In the genomic region with DNA sequence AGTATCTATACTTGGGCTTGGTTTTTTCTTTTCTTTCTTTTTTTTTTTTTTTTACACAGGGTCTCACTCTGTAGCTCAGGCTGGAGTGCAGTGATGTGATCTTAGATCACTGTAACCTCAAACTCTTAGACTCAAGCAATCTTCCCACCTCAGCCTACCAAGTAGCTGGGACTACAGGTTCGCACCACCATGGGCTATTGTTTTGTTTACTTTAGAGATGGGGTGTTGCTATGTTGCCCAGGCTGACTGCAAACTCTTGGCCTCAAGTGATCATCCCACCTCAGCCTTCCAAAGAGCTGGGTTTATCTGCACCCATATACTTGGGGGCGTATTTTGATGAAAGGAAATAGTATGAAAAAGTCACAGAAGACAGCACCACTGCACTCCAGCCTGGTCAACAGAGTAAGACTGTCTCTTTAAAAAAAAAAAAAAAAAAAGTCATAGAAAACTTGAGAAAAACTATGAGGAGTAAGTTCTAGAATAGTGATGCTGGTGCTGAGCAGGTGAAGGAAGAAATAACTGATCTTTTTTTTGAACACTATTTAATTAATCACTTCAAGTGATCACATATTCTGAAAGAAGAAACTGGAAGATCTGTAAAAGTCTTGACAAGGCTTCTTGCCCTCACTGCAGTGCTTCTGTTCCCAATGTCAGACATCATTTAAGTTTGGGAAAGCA, we compare ENCODE assay signal across 13 cellular contexts. TPM values are rescaled to one million over a fixed set of nuclear protein-coding genes. Genes with fewer than 3 reads are reported as not detected.
DNase-seq lines count a peak whose midpoint lies in the region; ATAC-seq and TF ChIP-seq lines count a peak whose summit lies in the region.
"Had no signal": no experiment of that assay in that cellular context is flagged by ENCODE, and none has a peak within 500 bp of the region (broad histone marks: within the 10 kb centered on the region; RNA-seq: fewer than 3 reads in every experiment).

No MANE protein-coding gene starts in this region.

- H3K36me3 Mint-ChIP-seq in activated T-cell treated with anti-CD3 and anti-CD28 coated beads, Interleukin-2, amount 50 U/mL, for 72 hours (ENCODE audit: insufficient read depth in 2 of 2): peaks cover 1 to 5% of the 10 kb centered on the region in 2 donors

- H3K27me3 Mint-ChIP-seq in activated T-cell treated with anti-CD3 and anti-CD28 coated beads, Interleukin-2, amount 50 U/mL, for 72 hours (ENCODE audit: low read depth): no peaks in the 10 kb centered on the region

- intact Hi-C loops in vagina (cut with DNase I): loop anchor here (2.0 kb wide), 1 partner anchor 60 kb away; the partner anchor contains the start of gene TARBP2

- peak overlapping the region; percentile 82 for H3K9ac ChIP-seq in skeletal muscle satellite cell (ENCODE audit: low read depth, low read length)

- no peaks in the 10 kb centered on the region for H3K36me3 ChIP-seq in RWPE2 (ENCODE audit: low read depth)
- H3K36me3 ChIP-seq in skeletal muscle satellite cell (ENCODE audit: insufficient read depth, low read length): no peaks in the 10 kb centered on the region
- no peaks in the 10 kb centered on the region for H3K36me3 ChIP-seq in vagina

- ATAC-seq in activated T-cell treated with anti-CD3 and anti-CD28 coated beads, Interleukin-2, amount 50 U/mL, for 72 hours (replicated peaks in 1 of 2): peak; percentile 66 to 68
- no peak; the same call in 2 of the 3 replicates for ATAC-seq in RWPE2 (ENCODE audit: low read depth)
- no peak for ATAC-seq in GM18858 (IDR thresholded peaks at IDR 0.05; ENCODE audit: unreplicated experiment)

- peaks cover 61% of the 10 kb centered on the region for H3K4me1 Mint-ChIP-seq in activated T-cell treated with anti-CD3 and anti-CD28 coated beads, Interleukin-2, amount 50 U/mL, for 72 hours (ENCODE audit: low read depth)

- peaks cover 0 to 3% of the 10 kb centered on the region in 2 donors for H3K9me3 Mint-ChIP-seq in activated T-cell treated with anti-CD3 and anti-CD28 coated beads, Interleukin-2, amount 50 U/mL, for 72 hours

- H3K4me1 ChIP-seq in RWPE2 (ENCODE audit: insufficient read depth, poor library complexity, severe bottlenecking) (peaks cover 37% of the 10 kb centered on the region), skeletal muscle satellite cell (ENCODE audit: control insufficient read depth, insufficient read depth, low read length) (peaks cover 42% of the 10 kb centered on the region), vagina (peaks cover 44% of the 10 kb centered on the region)

- peak overlapping the region; percentile 60 for H3K4me2 ChIP-seq in skeletal muscle satellite cell (ENCODE audit: low read length)

- no peak for TF ChIP-seq POLR2A in vagina (IDR thresholded peaks at IDR 0.05)

- DNase-seq in activated T-cell treated with anti-CD3 and anti-CD28 coated beads, Interleukin-2, amount 50 U/mL, for 72 hours: peak in 1 of 2 donors; percentile 8
- no peak for DNase-seq in activated T-cell treated with anti-CD3 and anti-CD28 coated beads for 4 hours
- DNase-seq in RWPE2 (ENCODE audit: low spot score): no peak
- DNase-seq in choroid plexus epithelial cell (ENCODE audit: low read depth): peak; percentile 22
- DNase-seq in vagina (ENCODE audit: extremely low spot score in 2 of 2): no peak
- no peak for DNase-seq in SIG-M5 treated with dmso at 0.1 percent for 504 hours (lab: John Stamatoyannopoulos, UW; ENCODE audit: unreplicated experiment)
- DNase-seq: cortex of kidney, DND-41, NCI-H2171, OCI-M1 had no signal

- TF ChIP-seq CTCF in RWPE2 (IDR thresholded peaks at IDR 0.05; ENCODE audit: poor library complexity, severe bottlenecking) (no peak), choroid plexus epithelial cell (conservative IDR thresholded peaks at IDR 0.05; ENCODE audit: low read depth, low read length) (no peak), vagina (IDR thresholded peaks at IDR 0.05) (no peak)

- H3K27ac Mint-ChIP-seq in activated T-cell treated with anti-CD3 and anti-CD28 coated beads, Interleukin-2, amount 50 U/mL, for 72 hours: peak overlapping the region; percentile 76

- H3K9me3 ChIP-seq in RWPE2 (ENCODE audit: severe bottlenecking) (no peaks in the 10 kb centered on the region), skeletal muscle satellite cell (replicated peaks; ENCODE audit: low read length) (no peaks in the 10 kb centered on the region), vagina (no peaks in the 10 kb centered on the region)

- H3K4me3 ChIP-seq in RWPE2 (ENCODE audit: severe bottlenecking) (no peak overlapping the region), choroid plexus epithelial cell (ENCODE audit: low read depth, low read length) (no peak overlapping the region), skeletal muscle satellite cell (ENCODE audit: low read length) (peak overlapping the region; percentile 17), vagina (no peak overlapping the region)

- H3K4me3 Mint-ChIP-seq in activated T-cell treated with anti-CD3 and anti-CD28 coated beads, Interleukin-2, amount 50 U/mL, for 72 hours: peak overlapping the region; percentile 56 to 62

- H3K27me3 ChIP-seq in RWPE2 (ENCODE audit: insufficient read depth, poor library complexity, severe bottlenecking) (no peaks in the 10 kb centered on the region), skeletal muscle satellite cell (ENCODE audit: control insufficient read depth, insufficient read depth, low read length) (no peaks in the 10 kb centered on the region), vagina (no peaks in the 10 kb centered on the region)

- H3K27ac ChIP-seq in RWPE2 (ENCODE audit: poor library complexity, severe bottlenecking): peak overlapping the region; percentile 89
- H3K27ac ChIP-seq in vagina: no peak overlapping the region

RNA-seq across cellular contexts. Expression of gene NPFF, which starts 53.8 kb away (rescaled TPM):
- total RNA-seq in activated T-cell treated with anti-CD3 and anti-CD28 coated beads, Interleukin-2, amount 50 U/mL, for 72 hours: 1 to 10 TPM in 1 of 2 donors, not detected in 1; 1.3 TPM
- total RNA-seq in skeletal muscle satellite cell (2012; rRNA removed): not detected in 2 replicates
- total RNA-seq in vagina: not detected
- total RNA-seq: fibroblast of villous mesenchyme had no signal

RNA-seq across cellular contexts. Expression of gene TARBP2, which starts 60.0 kb away (rescaled TPM):
- total RNA-seq in activated T-cell treated with anti-CD3 and anti-CD28 coated beads, Interleukin-2, amount 50 U/mL, for 72 hours: 10 to 100 TPM; 37.7 to 40.7 TPM
- total RNA-seq in skeletal muscle satellite cell (2012; rRNA removed): 40.8 and 44.3 TPM in 2 replicates
- total RNA-seq in vagina: 17.7 TPM

Comparison
In these comparisons a context has a peak if more than half of its experiments do, and no peak if none do; other contexts are left out.
1. ATAC-seq: peak in activated T-cell treated with anti-CD3 and anti-CD28 coated beads, Interleukin-2, amount 50 U/mL, for 72 hours (2 of 2); none in RWPE2 (single experiment) and GM18858 (single experiment).